In the genomic region with DNA sequence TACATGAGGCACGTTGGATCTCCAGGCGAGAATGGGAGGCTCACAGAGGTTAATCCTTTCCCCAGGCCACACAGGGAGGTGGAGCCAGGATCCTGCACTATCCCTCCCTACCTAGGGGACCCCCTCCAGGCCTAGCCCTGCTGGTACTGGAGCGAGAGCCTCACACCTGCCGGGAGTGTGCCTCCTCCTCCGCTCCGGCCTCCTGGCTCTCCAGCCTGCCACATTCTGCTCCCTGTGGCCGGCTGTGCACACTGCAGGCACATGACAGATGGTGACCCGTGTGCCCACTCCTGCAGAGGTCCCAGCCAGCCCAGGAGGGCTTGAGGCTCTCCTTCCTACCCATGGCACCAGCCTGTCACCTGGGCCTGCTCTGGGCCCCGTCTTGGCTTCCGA, we compare ENCODE assay signal across 8 cellular contexts.
DNase-seq lines count a peak whose midpoint lies in the region; ATAC-seq, FAIRE-seq and TF ChIP-seq lines count a peak whose summit lies in the region.

No MANE protein-coding gene starts in this region.

- peak overlapping the region in 2 of 4 donors; percentile 55 for H3K27ac ChIP-seq in gastroesophageal sphincter

- H3K4me3 ChIP-seq in gastroesophageal sphincter: no peak overlapping the region

- no peak for FAIRE-seq in GM12892 (lab: Jason Lieb, UNC)

- H3K36me3 ChIP-seq in gastroesophageal sphincter: peaks cover 0 to 87% of the 10 kb centered on the region in 2 donors

- TF ChIP-seq CTCF in gastroesophageal sphincter (IDR thresholded peaks at IDR 0.05): peak in 3 of 4 experiments; percentile 25 to 39 (median 36)

- H3K9me3 ChIP-seq in gastroesophageal sphincter: no peaks in the 10 kb centered on the region

- no peak for TF ChIP-seq EP300 in gastroesophageal sphincter (IDR thresholded peaks at IDR 0.05)

- in situ Hi-C loops in ACHN (cut with HindIII; ENCODE audit: low pct_ligation_motif_present, low pct_unique_long_range_greater_than_20kb, low sequenced_read_pairs) (no loop called here), SK-MEL-5 (cut with HindIII; ENCODE audit: low pct_unique_long_range_greater_than_20kb, low sequenced_read_pairs) (no loop called here)

- ATAC-seq in gastroesophageal sphincter: no peak
- ATAC-seq in HG03354 (IDR thresholded peaks at IDR 0.05; ENCODE audit: poor library complexity, severe bottlenecking, unreplicated experiment): no peak

- H3K27me3 ChIP-seq in gastroesophageal sphincter: no peaks in the 10 kb centered on the region

- no peak for TF ChIP-seq POLR2A in GM12892 (IDR thresholded peaks at IDR 0.05; ENCODE audit: low read depth, low read length)
- TF ChIP-seq POLR2A in gastroesophageal sphincter (IDR thresholded peaks at IDR 0.05): no peak

- peak; percentile 19 for DNase-seq in ACHN
- DNase-seq in GM12892 (ENCODE audit: insufficient read length): peak; percentile 67
- DNase-seq in SK-MEL-5 (ENCODE audit: low read depth, low spot score): peak; percentile 43
- no peak for DNase-seq in NOMO-1 treated with dmso at 0.1 percent for 144 hours (lab: John Stamatoyannopoulos, UW; ENCODE audit: unreplicated experiment)
- DNase-seq in activated effector memory CD4-positive, alpha-beta T cell treated with Interleukin-2 at 50 U/mL for 16 hours: no peak
- no peak for DNase-seq in foreskin melanocyte

- no CpG with 5 or more reads among the region's 10 CpGs for WGBS in gastroesophageal sphincter (ENCODE audit: low coverage in 1 of 2), 2 donors

- H3K4me1 ChIP-seq in gastroesophageal sphincter: peaks cover 8 to 85% (median 34%) of the 10 kb centered on the region in 3 donors

Comparison
In these comparisons a context has a peak if more than half of its experiments do, and no peak if none do; other contexts are left out.
1. DNase-seq: peak in ACHN (single experiment), GM12892 (single experiment) and SK-MEL-5 (single experiment); none in NOMO-1 treated with dmso at 0.1 percent for 144 hours (single experiment), activated effector memory CD4-positive, alpha-beta T cell treated with Interleukin-2 at 50 U/mL for 16 hours (single experiment) and foreskin melanocyte (single experiment).